Comparison of ENCODE assay signal across 14 cellular contexts in genomic region chr12:65868133-65868705, GRCh38. TPM values are rescaled to one million over a fixed set of nuclear protein-coding genes. Genes with fewer than 3 reads are reported as not detected.
DNase-seq lines count a peak whose midpoint lies in the region; FAIRE-seq and TF ChIP-seq lines count a peak whose summit lies in the region.
"Had no signal": no experiment of that assay in that cellular context is flagged by ENCODE, and none has a peak within 500 bp of the region (broad histone marks: within the 10 kb centered on the region; RNA-seq: fewer than 3 reads in every experiment).

No MANE protein-coding gene starts in this region.

- no peak overlapping the region for H3K9ac ChIP-seq in subcutaneous abdominal adipose tissue (ENCODE audit: low read length in 5 of 5)

- no peak overlapping the region for H3K4me3 ChIP-seq in SJCRH30
- no peak overlapping the region for H3K4me3 ChIP-seq in subcutaneous abdominal adipose tissue (ENCODE audit: low read depth in 1 of 5, low read length in 5 of 5)
- H3K4me3 ChIP-seq in sigmoid colon: no peak overlapping the region
- H3K4me3 ChIP-seq: thoracic aorta had no signal

- no peak for TF ChIP-seq EP300 in sigmoid colon (IDR thresholded peaks at IDR 0.05)

- FAIRE-seq in HTR-8/SVneo (lab: Jason Lieb, UNC): no peak

- H3K27me3 ChIP-seq in SJCRH30: no peaks in the 10 kb centered on the region
- no peaks in the 10 kb centered on the region for H3K27me3 ChIP-seq in subcutaneous abdominal adipose tissue (ENCODE audit: control insufficient read depth in 5 of 5, insufficient read depth in 4 of 5, low read length in 5 of 5)
- H3K27me3 ChIP-seq in sigmoid colon: no peaks in the 10 kb centered on the region

- TF ChIP-seq CTCF in sigmoid colon (IDR thresholded peaks at IDR 0.05): no peak

- WGBS in sigmoid colon, 2 donors: 85 to 89% methylated on average over 6 of the region's 6 CpGs

- H3K4me1 ChIP-seq in SJCRH30 (0 out of 2 replicates have a peak, but pooled peaks cover 5% of the 10 kb centered on the region), subcutaneous abdominal adipose tissue (ENCODE audit: control insufficient read depth in 5 of 5, insufficient read depth in 5 of 5, low read length in 5 of 5) (no peaks in the 10 kb centered on the region), sigmoid colon (no peaks in the 10 kb centered on the region)

- DNase-seq in HTR-8/SVneo (ENCODE audit: insufficient read length, low spot score): peak; percentile 15
- peak in 1 of 2 experiments; percentile 31 for DNase-seq in SJCRH30
- DNase-seq in fibroblast of gingiva (ENCODE audit: low read depth): peak; percentile 94
- DNase-seq in SK-N-DZ (ENCODE audit: low spot score): no peak
- no peak for DNase-seq in NAMALWA (ENCODE audit: low spot score)
- DNase-seq in sigmoid colon: no peak
- DNase-seq: amygdala, DMS79 treated with DMSO at 0.1 percent for 48 hours, erythroblast, NCI-H446 treated with DMSO at 0.1 percent for 48 hours, occipital lobe had no signal

- intact Hi-C loops in sigmoid colon (cut with DNase I): no loop called here

- TF ChIP-seq POLR2A in sigmoid colon (IDR thresholded peaks at IDR 0.05): no peak

- no peaks in the 10 kb centered on the region for H3K9me3 ChIP-seq in SJCRH30 (replicated peaks)
- H3K9me3 ChIP-seq in subcutaneous abdominal adipose tissue (ENCODE audit: control insufficient read depth in 5 of 5, low read length in 5 of 5): no peaks in the 10 kb centered on the region
- no peaks in the 10 kb centered on the region for H3K9me3 ChIP-seq in sigmoid colon
- H3K9me3 ChIP-seq: thoracic aorta had no signal

- H3K36me3 ChIP-seq in SJCRH30 (peaks cover 66% of the 10 kb centered on the region), subcutaneous abdominal adipose tissue (ENCODE audit: control insufficient read depth in 5 of 5, insufficient read depth in 5 of 5, low read length in 5 of 5) (no peaks in the 10 kb centered on the region), sigmoid colon (no peaks in the 10 kb centered on the region)
- H3K36me3 ChIP-seq: thoracic aorta had no signal

- H3K27ac ChIP-seq in SJCRH30 (peak overlapping the region; percentile 8; the same call in 1 of the 2 replicates), subcutaneous abdominal adipose tissue (ENCODE audit: low read depth, low read length) (peak overlapping the region; percentile 19), sigmoid colon (no peak overlapping the region)
- H3K27ac ChIP-seq: thoracic aorta had no signal

RNA-seq across cellular contexts. Expression of gene HMGA2, which starts 43.9 kb away (rescaled TPM):
- total RNA-seq in SJCRH30 (2014; rRNA removed; shearing (Covaris generic)): 86.6 and 87.9 TPM in 2 replicates
- polyA plus RNA-seq in SK-N-DZ (2014; cell fraction: cytosol; rRNA removed): not detected in 2 replicates
- not detected in 2 replicates for polyA plus RNA-seq in SK-N-DZ (2014; cell fraction: nucleus; rRNA removed)
- under 1 TPM in 3 of 4 donors, not detected in 1; under 0.01 to 0.54 (median 0.36) TPM for total RNA-seq in sigmoid colon
- polyA plus RNA-seq in sigmoid colon: 1 to 10 TPM; 1.6 to 1.8 (median 1.6) TPM
- total RNA-seq: T-helper 1 cell treated with Interleukin-12 subunit alpha and Interleukin-12 subunit beta and Interleukin-4 antibody, amounts not matched to agents 30 ng/mL and 1 ng/mL, for 36 hours had no signal

Comparison
In these comparisons a context has a peak if more than half of its experiments do, and no peak if none do; other contexts are left out.
1. DNase-seq: peak in HTR-8/SVneo (single experiment) and fibroblast of gingiva (single experiment); none in SK-N-DZ (single experiment), NAMALWA (single experiment) and sigmoid colon (single experiment).
2. H3K27ac ChIP-seq: peak in SJCRH30 (single experiment) and subcutaneous abdominal adipose tissue (single experiment); none in sigmoid colon (0 of 4).
3. RNA of gene HMGA2, which starts 43.9 kb away (total RNA-seq): 86.6 to 87.9 TPM in SJCRH30; under 0.01 to 0.54 TPM in sigmoid colon; every median in the first group is over 10 times any median in the second.